19 cellular contexts compared by ENCODE assay signal in genomic region chr3:46266598-46266997, GRCh38. TPM values are rescaled to one million over a fixed set of nuclear protein-coding genes. Genes with fewer than 3 reads are reported as not detected.
DNase-seq lines count a peak whose midpoint lies in the region; ATAC-seq, FAIRE-seq and TF ChIP-seq lines count a peak whose summit lies in the region.
"Had no signal": no experiment of that assay in that cellular context is flagged by ENCODE, and none has a peak within 500 bp of the region (broad histone marks: within the 10 kb centered on the region; RNA-seq: fewer than 3 reads in every experiment).

No MANE protein-coding gene starts in this region.

- 85 to 88% methylated on average over 4 of the region's 4 CpGs for WGBS in GM23248 (ENCODE audit: low coverage in 1 of 2, low lambda C conversion rate in 2 of 2, missing lambda C conversion rate in 2 of 2), 2 experiments

- no peaks in the 10 kb centered on the region for H3K9me3 Mint-ChIP-seq in type B pancreatic cell

- TF ChIP-seq CTCF in D721Med (IDR thresholded peaks at IDR 0.05; ENCODE audit: insufficient read depth, missing control alignments), result no peak
- TF ChIP-seq CTCF in type B pancreatic cell (conservative IDR thresholded peaks at IDR 0.05), result no peak
- no peak for TF ChIP-seq CTCF in MM.1S (IDR thresholded peaks at IDR 0.05; ENCODE audit: low read length)

- peaks cover 16% of the 10 kb centered on the region for H3K27me3 Mint-ChIP-seq in type B pancreatic cell

- no peak overlapping the region for H3K4me3 ChIP-seq in GM23248
- H3K4me3 ChIP-seq in SJSA1, result no peak overlapping the region
- H3K4me3 ChIP-seq in MM.1S (ENCODE audit: low read length), result no peak overlapping the region
- H3K4me3 ChIP-seq: Peyer's patch had no signal

- H4K20me1 ChIP-seq in GM23248 (ENCODE audit: insufficient read depth), result no peaks in the 10 kb centered on the region
- H4K20me1 ChIP-seq in MM.1S (ENCODE audit: insufficient read depth, low read length), result no peaks in the 10 kb centered on the region

- no peak for ATAC-seq in HG03045 (IDR thresholded peaks at IDR 0.05; ENCODE audit: unreplicated experiment)

- H3K9me2 ChIP-seq in GM23248 (ENCODE audit: insufficient read depth), result no peaks in the 10 kb centered on the region
- H3K9me2 ChIP-seq in MM.1S (replicated peaks; ENCODE audit: insufficient read depth, low read length), result no peaks in the 10 kb centered on the region
- H3K9me2 ChIP-seq: SK-N-SH had no signal

- H3K9ac ChIP-seq in GM23248 (no peak overlapping the region), MM.1S (ENCODE audit: low read length) (no peak overlapping the region)
- H3K9ac ChIP-seq: SK-N-SH had no signal

- H3K27ac ChIP-seq in GM23248 (no peak overlapping the region), SJSA1 (0 out of 2 replicates have a peak overlapping the region, but pooled peaks have one; percentile 27), MM.1S (ENCODE audit: low read length) (no peak overlapping the region)
- H3K27ac ChIP-seq: Peyer's patch had no signal

- H3K9me3 ChIP-seq in GM23248 (ENCODE audit: low read depth) (no peaks in the 10 kb centered on the region), SJSA1 (replicated peaks) (no peaks in the 10 kb centered on the region), MM.1S (replicated peaks; ENCODE audit: insufficient read depth, low read length) (no peaks in the 10 kb centered on the region)
- H3K9me3 ChIP-seq: Peyer's patch, SK-N-SH had no signal

- DNase-seq in A172 (ENCODE audit: low spot score) (peak; percentile 38), GM23248 (peak; percentile 9), SJSA1 (ENCODE audit: low read depth in 1 of 2, low spot score in 2 of 2) (peak in 1 of 2 experiments; percentile 59), foreskin melanocyte (peak; percentile 3), D721Med (ENCODE audit: insufficient read length, low spot score) (no peak), type B pancreatic cell (ENCODE audit: extremely low spot score, unreplicated experiment) (no peak), MM.1S (no peak)
- DNase-seq: COR-L47, DMS153, H9, KBM-7, NCI-H1048, NCI-H146, NCI-H524, Peyer's patch, Right ventricle myocardium superior, SK-N-SH had no signal

- no peaks in the 10 kb centered on the region for H3K79me2 ChIP-seq in GM23248 (ENCODE audit: insufficient read depth)
- no peaks in the 10 kb centered on the region for H3K79me2 ChIP-seq in MM.1S (ENCODE audit: low read length)

- FAIRE-seq in D721Med (lab: Jason Lieb, UNC), result no peak

- H3F3A ChIP-seq in GM23248 (ENCODE audit: insufficient read depth) (no peaks in the 10 kb centered on the region), MM.1S (ENCODE audit: insufficient read depth, low read length) (no peaks in the 10 kb centered on the region)

- no peaks in the 10 kb centered on the region for H3K36me3 Mint-ChIP-seq in type B pancreatic cell

- no peaks in the 10 kb centered on the region for H3K4me1 ChIP-seq in GM23248 (ENCODE audit: insufficient read depth)
- H3K4me1 ChIP-seq in SJSA1 (replicated peaks), result peaks cover 23% of the 10 kb centered on the region
- H3K4me1 ChIP-seq in MM.1S (ENCODE audit: low read length), result no peaks in the 10 kb centered on the region
- H3K4me1 ChIP-seq: Peyer's patch had no signal

- in situ Hi-C loops in GM23248 (cut with MboI), result no loop called here

- H3K27ac Mint-ChIP-seq in type B pancreatic cell, result no peak overlapping the region
- H3K27ac Mint-ChIP-seq: H9 had no signal

- no peak overlapping the region for H2AFZ ChIP-seq in GM23248
- no peak overlapping the region for H2AFZ ChIP-seq in MM.1S (ENCODE audit: low read length)

- H3K36me3 ChIP-seq in GM23248 (ENCODE audit: low read depth), result no peaks in the 10 kb centered on the region
- no peaks in the 10 kb centered on the region for H3K36me3 ChIP-seq in SJSA1
- no peaks in the 10 kb centered on the region for H3K36me3 ChIP-seq in MM.1S (replicated peaks; ENCODE audit: insufficient read depth, low read length)
- H3K36me3 ChIP-seq: Peyer's patch had no signal

- no peaks in the 10 kb centered on the region for H3K4me1 Mint-ChIP-seq in type B pancreatic cell (ENCODE audit: unreplicated experiment)

- peaks cover 21% of the 10 kb centered on the region; the same call in 1 of the 2 replicates for H3K27me3 ChIP-seq in GM23248 (replicated peaks; ENCODE audit: insufficient read depth)
- no peaks in the 10 kb centered on the region for H3K27me3 ChIP-seq in SJSA1 (replicated peaks)
- H3K27me3 ChIP-seq in MM.1S (replicated peaks; ENCODE audit: insufficient read depth, low read length), result no peaks in the 10 kb centered on the region
- H3K27me3 ChIP-seq: Peyer's patch had no signal

- H3K4me2 ChIP-seq in GM23248 (ENCODE audit: unreplicated experiment) (no peak overlapping the region), MM.1S (ENCODE audit: low read depth, low read length) (no peak overlapping the region)
- H3K4me2 ChIP-seq: SK-N-SH had no signal

- no peak overlapping the region for H3K4me3 Mint-ChIP-seq in type B pancreatic cell
- H3K4me3 Mint-ChIP-seq: H9 had no signal

RNA-seq across cellular contexts. Expression of gene CCR3, which starts 24.3 kb away (rescaled TPM):
- total RNA-seq in A172 (2014; rRNA removed; shearing (Covaris generic)), result not detected in 2 replicates
- total RNA-seq in GM23248 (2014; rRNA removed; shearing (Covaris generic)), result not detected in 2 replicates
- not detected in 2 replicates for polyA plus RNA-seq in GM23248 (2016; fragmentation: Nextera tagmentation; extraction: Ambion mirVana)
- 0.29 and 0.66 TPM in 2 replicates for total RNA-seq in SJSA1 (2014; rRNA removed; shearing (Covaris generic))
- total RNA-seq in type B pancreatic cell (ENCODE audit: low replicate concordance), result 0.14 TPM in 1 of 2 replicates, not detected in the other
- total RNA-seq: A673, H9, Peyer's patch, Right ventricle myocardium superior had no signal
- polyA plus RNA-seq: SK-N-SH had no signal

RNA-seq across cellular contexts. Expression of gene CCR1, which starts 58.5 kb away (rescaled TPM):
- not detected in 2 replicates for total RNA-seq in A172 (2014; rRNA removed; shearing (Covaris generic))
- total RNA-seq in GM23248 (2014; rRNA removed; shearing (Covaris generic)), result not detected in 2 replicates
- not detected in 2 replicates for polyA plus RNA-seq in GM23248 (2016; fragmentation: Nextera tagmentation; extraction: Ambion mirVana)
- total RNA-seq in SJSA1 (2014; rRNA removed; shearing (Covaris generic)), result 0.87 and 1.3 TPM in 2 replicates
- 0.98 and 1.3 TPM in 2 replicates for total RNA-seq in type B pancreatic cell (ENCODE audit: low replicate concordance)
- total RNA-seq: A673, H9 had no signal
- polyA plus RNA-seq: SK-N-SH had no signal

Comparison
In these comparisons a context has a peak if more than half of its experiments do, and no peak if none do; other contexts are left out.
1. DNase-seq: peak in A172 (single experiment), GM23248 (single experiment) and foreskin melanocyte (single experiment); none in D721Med (single experiment), type B pancreatic cell (single experiment) and MM.1S (single experiment).